29 cellular contexts compared by ENCODE assay signal in the genomic region with DNA sequence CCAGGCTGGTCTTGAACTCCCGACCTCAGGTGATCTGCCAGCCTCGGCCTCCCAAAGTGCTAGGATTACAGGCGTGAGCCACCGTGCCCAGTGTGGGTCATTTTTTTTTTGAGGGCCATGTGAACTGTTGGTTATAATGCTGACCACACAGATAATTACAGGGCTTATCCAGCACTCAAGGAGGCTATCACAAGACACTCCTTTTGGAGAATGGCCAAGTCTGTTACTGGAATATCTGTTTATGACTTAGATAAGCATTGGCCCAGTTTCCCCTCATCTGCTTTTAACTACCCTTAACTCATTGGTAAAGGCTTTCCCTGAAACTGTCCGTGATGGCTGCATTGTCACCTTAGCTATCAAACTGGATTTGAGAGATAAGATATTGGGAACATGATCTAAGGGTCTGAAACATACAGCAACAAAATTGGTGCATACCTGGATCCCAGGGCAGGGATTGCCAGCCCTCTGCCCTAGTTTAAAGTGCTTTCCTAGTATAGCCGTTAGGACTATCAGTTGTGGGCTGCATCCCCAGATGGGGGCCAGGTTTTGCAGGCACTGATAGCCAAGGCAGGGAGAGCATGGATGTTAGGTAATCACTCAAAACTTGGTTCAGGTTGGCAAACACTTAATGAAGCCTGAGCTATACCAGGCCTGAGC. TPM values are rescaled to one million over a fixed set of nuclear protein-coding genes. Genes with fewer than 3 reads are reported as not detected.
A peak's percentile ranks its signal among the peaks of the same experiment; 100 is the strongest.
DNase-seq lines count a peak whose midpoint lies in the region; ATAC-seq, FAIRE-seq and TF ChIP-seq lines count a peak whose summit lies in the region.
"Had no signal": no experiment of that assay in that cellular context is flagged by ENCODE, and none has a peak within 500 bp of the region (broad histone marks: within the 10 kb centered on the region; RNA-seq: fewer than 3 reads in every experiment).

No MANE protein-coding gene starts in this region.

- H2AFZ ChIP-seq in K562 (ENCODE audit: low read depth, low read length), result no peak overlapping the region

- H3K4me2 ChIP-seq in K562 (ENCODE audit: insufficient read depth, low read length), result peak overlapping the region; percentile 43; the same call in 1 of the 2 replicates

- no peak for TF ChIP-seq POLR2A in K562 (conservative IDR thresholded peaks at IDR 0.05)

- ATAC-seq in K562, result peak; percentile 86
- no peak for ATAC-seq in HG02759 (IDR thresholded peaks at IDR 0.05; ENCODE audit: unreplicated experiment)
- ATAC-seq: lower lobe of right lung had no signal

- no peak overlapping the region for H3K9ac ChIP-seq in K562 (ENCODE audit: insufficient read depth in 1 of 2, low read depth in 2 of 2, low read length in 2 of 2)

- no TSS peak for BruUV-seq in K562 (replicated peaks; lab: Mats Ljungman, UMichigan)

- FAIRE-seq in K562 (lab: Jason Lieb, UNC), result peak; percentile 72
- FAIRE-seq: bronchial epithelial cell, G401.6, GM18507 had no signal

- intact Hi-C loops in K562 (cut with micrococcal nuclease), result no loop called here

- H3K9me1 ChIP-seq in K562 (ENCODE audit: control insufficient read depth, insufficient read depth, low read length), result no peaks in the 10 kb centered on the region

- peak; percentile 90 for TF ChIP-seq EP300 in K562 (IDR thresholded peaks at IDR 0.05; ENCODE audit: low read length)

- in situ Hi-C loops in K562 (cut with MboI), result no loop called here

- peaks cover 41% of the 10 kb centered on the region for H3K36me3 ChIP-seq in K562 (ENCODE audit: control insufficient read depth, insufficient read depth, low read length)

- no peaks in the 10 kb centered on the region for H3K27me3 ChIP-seq in K562 (ENCODE audit: control insufficient read depth in 2 of 2, insufficient read depth in 2 of 2, low read length in 2 of 2)
- H3K27me3 ChIP-seq: spleen, tibial nerve had no signal

- peaks cover 11 to 22% of the 10 kb centered on the region in 2 experiments; a peak in 4 of 5 replicates for H3K4me1 ChIP-seq in K562 (replicated peaks in 1 of 2; ENCODE audit: control insufficient read depth in 2 of 2, insufficient read depth in 2 of 2, low read length in 2 of 2)
- H3K4me1 ChIP-seq: lower lobe of right lung had no signal

- WGBS in K562 (ENCODE audit: insufficient coverage, low coverage, missing lambda C conversion rate), result 18% methylated on average over 6 of the region's 6 CpGs

- no peaks in the 10 kb centered on the region for H3K79me2 ChIP-seq in K562 (ENCODE audit: control insufficient read depth, insufficient read depth, low read length)

- H4K20me1 ChIP-seq in K562 (replicated peaks; ENCODE audit: control insufficient read depth, insufficient read depth, low read length), result peaks cover 27% of the 10 kb centered on the region

- POLR2A ChIA-PET in K562 (lab: Yijun Ruan, JAX), result interaction anchor here (0.6 to 1.1 kb wide), 2 partner anchors 8 to 13 kb away, joined by 3 read pairs; no protein-coding TSS in a partner anchor

- CTCF ChIA-PET in K562 (lab: Yijun Ruan, JAX; ENCODE audit: low intra/inter-chr PET ratio), result no interaction called here

- no peak for TF ChIP-seq CTCF in K562 (IDR thresholded peaks at IDR 0.05 in 2 of 3, conservative IDR thresholded peaks at IDR 0.05 in 1 of 3; ENCODE audit: insufficient read depth in 2 of 3, low read depth in 1 of 3, low read length in 3 of 3)

- no peak overlapping the region for H3K27ac ChIP-seq in K562 (ENCODE audit: extremely low read depth, low read depth, low read length)
- H3K27ac ChIP-seq: lower lobe of right lung, prostate gland, RWPE1, spleen, tibial nerve had no signal

- TF ChIP-seq RAD21 in K562 (CRISPR knock-in tag; conservative IDR thresholded peaks at IDR 0.05 in 1 of 2, IDR thresholded peaks at IDR 0.05 in 1 of 2), result no peak

- no peaks in the 10 kb centered on the region for H3K9me3 ChIP-seq in K562 (replicated peaks; ENCODE audit: control insufficient read depth, insufficient read depth, low read depth, low read length)
- H3K9me3 ChIP-seq: lower lobe of right lung, prostate gland, spleen, tibial nerve had no signal

- no peak overlapping the region for H3K4me3 ChIP-seq in K562
- H3K4me3 ChIP-seq: lower lobe of right lung, prostate gland, spleen, tibial nerve had no signal

- DNase-seq in COLO829 (ENCODE audit: low spot score), result peak; percentile 37
- peak; percentile 71 for DNase-seq in NCI-H2029 (lab: John Stamatoyannopoulos, UW)
- peak; percentile 67 to 87 (median 70) for DNase-seq in K562 (ENCODE audit: extremely low read depth in 1 of 4, low spot score in 3 of 4)
- peak; percentile 66 for DNase-seq in iris pigment epithelial cell (ENCODE audit: low read depth)
- no peak for DNase-seq in NCI-H1105 (lab: John Stamatoyannopoulos, UW)
- no peak for DNase-seq in DMS 273 (lab: John Stamatoyannopoulos, UW; ENCODE audit: unreplicated experiment)
- no peak for DNase-seq in MV-4-11 (lab: John Stamatoyannopoulos, UW)
- DNase-seq: activated CD4-positive, CD25-positive, alpha-beta regulatory T cell treated with anti-CD3 and anti-CD28 coated beads, Interleukin-2, amount 50 U/mL, for 72 hours; activated gamma-delta T cell treated with Interleukin-2 at 50 U/mL for 16 hours; activated T-cell treated with anti-CD3 and anti-CD28 coated beads, Interleukin-2, amount 50 U/mL, for 1 hour; CD4-positive, alpha-beta T cell; DMS153; H9; immature natural killer cell; lower lobe of right lung; NCI-H1048; NCI-H2081 treated with DMSO at 0.1 percent for 48 hours; NCI-H524 treated with DMSO at 0.1 percent for 48 hours; spleen; stimulated activated CD4-positive, alpha-beta T cell treated with anti-CD3 and anti-CD28 coated beads, Interleukin-4, amount 100 ng/mL, for 1 hour; stimulated activated naive CD4-positive, alpha-beta T cell; T-helper 9 cell had no signal

RNA-seq across cellular contexts. Expression of a gene that starts 15.6 kb away (rescaled TPM):
- total RNA-seq in K562 (2011; cell fraction: chromatin; rRNA removed; ENCODE audit: low replicate concordance), result 328 and 537 TPM in 2 replicates
- 162 and 172 TPM in 2 replicates for total RNA-seq in K562 (2011; cell fraction: nucleolus; rRNA removed)
- total RNA-seq in K562 (2011; cell fraction: nucleoplasm; rRNA removed), result 193 and 226 TPM in 2 replicates
- total RNA-seq in K562 (2014; rRNA removed) (9.2 and 11.5 TPM in 2 replicates), K562 (2014; rRNA removed; fragmentation: Illumina TruSeq; extraction: Trizol) (12.8 and 14.5 TPM in 2 replicates), K562 (2015; rRNA removed; fragmentation: Illumina TruSeq; extraction: Trizol) (14.4 and 15.8 TPM in 2 replicates), K562 (2021) (27.0 and 31.0 TPM in 2 replicates)
- polyA plus RNA-seq in K562 (2011; rRNA removed) (9.1 and 14.4 TPM in 2 replicates), K562 (2014; fragmentation: Illumina TruSeq; extraction: Trizol) (14.7 and 15.1 TPM in 2 replicates), K562 (2014; fragmentation: Nextera tagmentation; extraction: Ambion mirVana) (1 to 10 TPM in 1 of 2 experiments, under 1 TPM in 1; 0.88 to 1.3 TPM), K562 (2014; rRNA removed) (16.7 and 18.4 TPM in 2 replicates)
- polyA plus RNA-seq in K562 (2011; cell fraction: cytosol; rRNA removed), result 5.5 and 7.0 TPM in 2 replicates
- 89.3 and 112 TPM in 2 replicates for polyA plus RNA-seq in K562 (2011; cell fraction: nucleus; rRNA removed)
- polyA plus RNA-seq in K562 (2012), result 12.1 and 24.7 TPM in 2 replicates
- 54.3 and 67.1 TPM in 2 replicates for polyA minus RNA-seq in K562 (2011; rRNA and poly(A)+ RNA removed)
- 8.7 and 15.7 TPM in 2 replicates for polyA minus RNA-seq in K562 (2011; cell fraction: cytosol; rRNA and poly(A)+ RNA removed)
- polyA minus RNA-seq in K562 (2011; cell fraction: nucleus; rRNA and poly(A)+ RNA removed), result 52.0 and 88.4 TPM in 2 replicates

RNA-seq across cellular contexts. Expression of a gene that starts 15.7 kb away (rescaled TPM):
- total RNA-seq in K562 (2011; cell fraction: chromatin; rRNA removed; ENCODE audit: low replicate concordance), result 84.8 and 86.1 TPM in 2 replicates
- 36.7 and 38.5 TPM in 2 replicates for total RNA-seq in K562 (2011; cell fraction: nucleolus; rRNA removed)
- 68.3 and 88.3 TPM in 2 replicates for total RNA-seq in K562 (2011; cell fraction: nucleoplasm; rRNA removed)
- total RNA-seq in K562 (2014; rRNA removed) (51.5 and 51.7 TPM in 2 replicates), K562 (2014; rRNA removed; fragmentation: Illumina TruSeq; extraction: Trizol) (52.7 and 56.4 TPM in 2 replicates), K562 (2015; rRNA removed; fragmentation: Illumina TruSeq; extraction: Trizol) (51.7 and 52.1 TPM in 2 replicates), K562 (2021) (57.7 and 60.7 TPM in 2 replicates)
- polyA plus RNA-seq in K562 (2011; rRNA removed) (23.0 and 30.9 TPM in 2 replicates), K562 (2014; fragmentation: Illumina TruSeq; extraction: Trizol) (55.3 and 60.3 TPM in 2 replicates), K562 (2014; fragmentation: Nextera tagmentation; extraction: Ambion mirVana) (100 to 1,000 TPM; 104 to 120 TPM), K562 (2014; rRNA removed) (32.3 and 37.6 TPM in 2 replicates)
- polyA plus RNA-seq in K562 (2011; cell fraction: cytosol; rRNA removed), result 19.9 and 32.8 TPM in 2 replicates
- 44.6 and 77.2 TPM in 2 replicates for polyA plus RNA-seq in K562 (2011; cell fraction: nucleus; rRNA removed)
- polyA plus RNA-seq in K562 (2012), result 57.3 and 73.4 TPM in 2 replicates
- polyA minus RNA-seq in K562 (2011; rRNA and poly(A)+ RNA removed), result 25.5 and 32.5 TPM in 2 replicates
- 13.7 and 19.7 TPM in 2 replicates for polyA minus RNA-seq in K562 (2011; cell fraction: cytosol; rRNA and poly(A)+ RNA removed)
- 20.7 and 50.4 TPM in 2 replicates for polyA minus RNA-seq in K562 (2011; cell fraction: nucleus; rRNA and poly(A)+ RNA removed)

RNA-seq across cellular contexts. Expression of a gene that starts 37.5 kb away (rescaled TPM):
- 99.9 and 173 TPM in 2 replicates for total RNA-seq in K562 (2011; cell fraction: chromatin; rRNA removed; ENCODE audit: low replicate concordance)
- total RNA-seq in K562 (2011; cell fraction: nucleolus; rRNA removed), result 189 and 197 TPM in 2 replicates
- 151 and 160 TPM in 2 replicates for total RNA-seq in K562 (2011; cell fraction: nucleoplasm; rRNA removed)
- total RNA-seq in K562 (2014; rRNA removed) (53.4 and 73.1 TPM in 2 replicates), K562 (2014; rRNA removed; fragmentation: Illumina TruSeq; extraction: Trizol) (48.1 and 51.0 TPM in 2 replicates), K562 (2015; rRNA removed; fragmentation: Illumina TruSeq; extraction: Trizol) (65.3 and 66.6 TPM in 2 replicates), K562 (2021) (66.8 and 73.2 TPM in 2 replicates)
- polyA plus RNA-seq in K562 (2011; rRNA removed) (157 and 159 TPM in 2 replicates), K562 (2014; fragmentation: Illumina TruSeq; extraction: Trizol) (108 and 120 TPM in 2 replicates), K562 (2014; fragmentation: Nextera tagmentation; extraction: Ambion mirVana) (100 to 1,000 TPM in 1 of 2 experiments, 10 to 100 TPM in 1; 70.3 to 147 TPM), K562 (2014; rRNA removed) (74.0 and 82.4 TPM in 2 replicates)
- 165 and 200 TPM in 2 replicates for polyA plus RNA-seq in K562 (2011; cell fraction: cytosol; rRNA removed)
- 181 and 189 TPM in 2 replicates for polyA plus RNA-seq in K562 (2011; cell fraction: nucleus; rRNA removed)
- polyA plus RNA-seq in K562 (2012), result 78.5 and 117 TPM in 2 replicates
- polyA minus RNA-seq in K562 (2011; rRNA and poly(A)+ RNA removed), result 50.4 and 62.9 TPM in 2 replicates
- 24.4 and 41.4 TPM in 2 replicates for polyA minus RNA-seq in K562 (2011; cell fraction: cytosol; rRNA and poly(A)+ RNA removed)
- polyA minus RNA-seq in K562 (2011; cell fraction: nucleus; rRNA and poly(A)+ RNA removed), result 19.5 and 32.4 TPM in 2 replicates

RNA-seq across cellular contexts. Expression of a gene that starts 46.6 kb away (rescaled TPM):
- total RNA-seq in K562 (2011; cell fraction: chromatin; rRNA removed; ENCODE audit: low replicate concordance), result 81.3 and 180 TPM in 2 replicates
- 147 and 157 TPM in 2 replicates for total RNA-seq in K562 (2011; cell fraction: nucleolus; rRNA removed)
- 103 and 116 TPM in 2 replicates for total RNA-seq in K562 (2011; cell fraction: nucleoplasm; rRNA removed)
- 183 and 244 TPM in 2 replicates for total RNA-seq in K562 (2014; rRNA removed)
- total RNA-seq in K562 (2014; rRNA removed; fragmentation: Illumina TruSeq; extraction: Trizol), result 94.5 and 106 TPM in 2 replicates
- total RNA-seq in K562 (2015; rRNA removed; fragmentation: Illumina TruSeq; extraction: Trizol), result 121 and 131 TPM in 2 replicates
- total RNA-seq in K562 (2021), result 212 and 224 TPM in 2 replicates
- 92.8 and 173 TPM in 2 replicates for polyA plus RNA-seq in K562 (2011; rRNA removed)
- 185 and 280 TPM in 2 replicates for polyA plus RNA-seq in K562 (2011; cell fraction: cytosol; rRNA removed)
- polyA plus RNA-seq in K562 (2011; cell fraction: nucleus; rRNA removed), result 254 and 290 TPM in 2 replicates
- polyA plus RNA-seq in K562 (2012), result 207 and 277 TPM in 2 replicates
- polyA plus RNA-seq in K562 (2014; fragmentation: Illumina TruSeq; extraction: Trizol), result 178 and 197 TPM in 2 replicates
- 10 to 100 TPM; 45.2 to 70.6 TPM for polyA plus RNA-seq in K562 (2014; fragmentation: Nextera tagmentation; extraction: Ambion mirVana)
- polyA plus RNA-seq in K562 (2014; rRNA removed), result 141 and 146 TPM in 2 replicates
- 115 and 154 TPM in 2 replicates for polyA minus RNA-seq in K562 (2011; rRNA and poly(A)+ RNA removed)
- polyA minus RNA-seq in K562 (2011; cell fraction: cytosol; rRNA and poly(A)+ RNA removed), result 157 and 191 TPM in 2 replicates
- 40.5 and 60.9 TPM in 2 replicates for polyA minus RNA-seq in K562 (2011; cell fraction: nucleus; rRNA and poly(A)+ RNA removed)

RNA-seq across cellular contexts. Expression of a gene that starts 48.4 kb away (rescaled TPM):
- 2.6 and 4.9 TPM in 2 replicates for total RNA-seq in K562 (2011; cell fraction: chromatin; rRNA removed; ENCODE audit: low replicate concordance)
- 1.4 and 2.0 TPM in 2 replicates for total RNA-seq in K562 (2011; cell fraction: nucleolus; rRNA removed)
- 2.6 and 3.3 TPM in 2 replicates for total RNA-seq in K562 (2011; cell fraction: nucleoplasm; rRNA removed)
- total RNA-seq in K562 (2014; rRNA removed) (3.2 and 3.6 TPM in 2 replicates), K562 (2014; rRNA removed; fragmentation: Illumina TruSeq; extraction: Trizol) (0.38 and 0.69 TPM in 2 replicates), K562 (2015; rRNA removed; fragmentation: Illumina TruSeq; extraction: Trizol) (1.7 and 1.8 TPM in 2 replicates), K562 (2021) (2.2 and 3.2 TPM in 2 replicates)
- polyA plus RNA-seq in K562 (2011; rRNA removed) (1.1 and 1.2 TPM in 2 replicates), K562 (2014; fragmentation: Illumina TruSeq; extraction: Trizol) (0.35 and 1.1 TPM in 2 replicates), K562 (2014; fragmentation: Nextera tagmentation; extraction: Ambion mirVana) (under 1 TPM in 1 of 2 experiments, not detected in 1; 0.04 TPM), K562 (2014; rRNA removed) (2.3 and 4.1 TPM in 2 replicates)
- 1.3 and 1.5 TPM in 2 replicates for polyA plus RNA-seq in K562 (2011; cell fraction: cytosol; rRNA removed)
- 6.8 and 7.2 TPM in 2 replicates for polyA plus RNA-seq in K562 (2011; cell fraction: nucleus; rRNA removed)
- polyA plus RNA-seq in K562 (2012), result 10.1 and 18.1 TPM in 2 replicates
- 0.32 and 0.84 TPM in 2 replicates for polyA minus RNA-seq in K562 (2011; rRNA and poly(A)+ RNA removed)
- polyA minus RNA-seq in K562 (2011; cell fraction: cytosol; rRNA and poly(A)+ RNA removed), result not detected in 2 replicates
- polyA minus RNA-seq in K562 (2011; cell fraction: nucleus; rRNA and poly(A)+ RNA removed), result 1.4 and 1.8 TPM in 2 replicates

Comparison
In these comparisons a context has a peak if more than half of its experiments do, and no peak if none do; other contexts are left out.
1. DNase-seq: peak in COLO829 (single experiment), NCI-H2029 (single experiment), K562 (4 of 4) and iris pigment epithelial cell (single experiment); none in NCI-H1105 (single experiment), DMS 273 (single experiment) and MV-4-11 (single experiment).